2 cellular contexts compared by ENCODE assay signal in the genomic region with DNA sequence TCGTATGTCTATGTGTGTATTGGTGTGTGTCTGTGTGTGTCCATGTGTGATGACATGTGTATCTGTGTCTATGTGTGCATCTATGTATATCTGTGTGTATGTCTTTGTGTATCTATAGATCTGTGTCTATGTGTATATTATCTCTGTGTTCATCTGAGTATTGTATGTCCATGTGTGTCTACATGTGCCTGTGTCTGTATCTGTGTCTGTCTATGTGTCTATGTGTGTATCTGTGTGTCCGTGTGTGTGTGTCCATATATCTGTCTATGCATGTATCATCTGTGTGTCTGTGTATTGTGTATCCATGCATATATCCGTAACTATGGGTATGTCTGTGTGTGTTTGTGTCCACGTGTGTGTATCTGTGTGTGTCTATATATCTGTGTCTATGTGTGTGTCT.
TF ChIP-seq lines count a peak whose summit lies in the region.

No MANE protein-coding gene starts in this region.

TF ChIP-seq in GM23338, 12 proteins besides CTCF, POLR2A, EP300 and RAD21 (continued from another document):
- TF ChIP-seq, protein P1, sequence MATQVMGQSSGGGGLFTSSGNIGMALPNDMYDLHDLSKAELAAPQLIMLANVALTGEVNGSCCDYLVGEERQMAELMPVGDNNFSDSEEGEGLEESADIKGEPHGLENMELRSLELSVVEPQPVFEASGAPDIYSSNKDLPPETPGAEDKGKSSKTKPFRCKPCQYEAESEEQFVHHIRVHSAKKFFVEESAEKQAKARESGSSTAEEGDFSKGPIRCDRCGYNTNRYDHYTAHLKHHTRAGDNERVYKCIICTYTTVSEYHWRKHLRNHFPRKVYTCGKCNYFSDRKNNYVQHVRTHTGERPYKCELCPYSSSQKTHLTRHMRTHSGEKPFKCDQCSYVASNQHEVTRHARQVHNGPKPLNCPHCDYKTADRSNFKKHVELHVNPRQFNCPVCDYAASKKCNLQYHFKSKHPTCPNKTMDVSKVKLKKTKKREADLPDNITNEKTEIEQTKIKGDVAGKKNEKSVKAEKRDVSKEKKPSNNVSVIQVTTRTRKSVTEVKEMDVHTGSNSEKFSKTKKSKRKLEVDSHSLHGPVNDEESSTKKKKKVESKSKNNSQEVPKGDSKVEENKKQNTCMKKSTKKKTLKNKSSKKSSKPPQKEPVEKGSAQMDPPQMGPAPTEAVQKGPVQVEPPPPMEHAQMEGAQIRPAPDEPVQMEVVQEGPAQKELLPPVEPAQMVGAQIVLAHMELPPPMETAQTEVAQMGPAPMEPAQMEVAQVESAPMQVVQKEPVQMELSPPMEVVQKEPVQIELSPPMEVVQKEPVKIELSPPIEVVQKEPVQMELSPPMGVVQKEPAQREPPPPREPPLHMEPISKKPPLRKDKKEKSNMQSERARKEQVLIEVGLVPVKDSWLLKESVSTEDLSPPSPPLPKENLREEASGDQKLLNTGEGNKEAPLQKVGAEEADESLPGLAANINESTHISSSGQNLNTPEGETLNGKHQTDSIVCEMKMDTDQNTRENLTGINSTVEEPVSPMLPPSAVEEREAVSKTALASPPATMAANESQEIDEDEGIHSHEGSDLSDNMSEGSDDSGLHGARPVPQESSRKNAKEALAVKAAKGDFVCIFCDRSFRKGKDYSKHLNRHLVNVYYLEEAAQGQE (IDR thresholded peaks at IDR 0.05; ENCODE audit: unreplicated experiment), result no peak

TF ChIP-seq in WTC11, 78 proteins besides CTCF, POLR2A, EP300 and RAD21 (continued from another document):
- TF ChIP-seq, protein P2, sequence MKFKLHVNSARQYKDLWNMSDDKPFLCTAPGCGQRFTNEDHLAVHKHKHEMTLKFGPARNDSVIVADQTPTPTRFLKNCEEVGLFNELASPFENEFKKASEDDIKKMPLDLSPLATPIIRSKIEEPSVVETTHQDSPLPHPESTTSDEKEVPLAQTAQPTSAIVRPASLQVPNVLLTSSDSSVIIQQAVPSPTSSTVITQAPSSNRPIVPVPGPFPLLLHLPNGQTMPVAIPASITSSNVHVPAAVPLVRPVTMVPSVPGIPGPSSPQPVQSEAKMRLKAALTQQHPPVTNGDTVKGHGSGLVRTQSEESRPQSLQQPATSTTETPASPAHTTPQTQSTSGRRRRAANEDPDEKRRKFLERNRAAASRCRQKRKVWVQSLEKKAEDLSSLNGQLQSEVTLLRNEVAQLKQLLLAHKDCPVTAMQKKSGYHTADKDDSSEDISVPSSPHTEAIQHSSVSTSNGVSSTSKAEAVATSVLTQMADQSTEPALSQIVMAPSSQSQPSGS (CRISPR knock-in tag; IDR thresholded peaks at IDR 0.05; ENCODE audit: borderline replicate concordance, low read depth), result no peak
- TF ChIP-seq EMX1 (CRISPR knock-in tag; IDR thresholded peaks at IDR 0.05), result no peak
- no peak for TF ChIP-seq FOXJ3 (CRISPR knock-in tag; IDR thresholded peaks at IDR 0.05; ENCODE audit: borderline replicate concordance)
- no peak for TF ChIP-seq ZNF138 (CRISPR knock-in tag; conservative IDR thresholded peaks at IDR 0.05)
- TF ChIP-seq NR3C1 (CRISPR knock-in tag; conservative IDR thresholded peaks at IDR 0.05; ENCODE audit: low read depth), result no peak
